In the genomic region with DNA sequence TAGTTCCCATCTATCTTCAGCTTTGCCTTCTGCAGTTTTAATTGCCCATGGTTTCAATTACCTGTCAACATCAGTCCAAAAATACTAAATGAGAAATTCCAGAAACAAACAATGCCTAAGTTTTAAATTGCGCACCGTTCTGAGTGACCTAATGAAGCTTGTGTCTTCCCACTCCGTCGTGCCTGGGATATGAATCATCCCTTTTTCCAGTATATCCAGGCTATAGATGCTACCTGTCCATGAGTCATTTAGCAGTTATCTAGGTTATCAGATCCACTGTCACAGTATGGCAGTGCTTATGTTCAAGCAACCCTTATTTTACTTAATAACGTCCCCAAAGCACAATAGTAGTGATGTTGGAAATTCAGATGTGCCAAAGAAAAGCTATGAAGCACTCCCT, we compare ENCODE assay signal across 18 cellular contexts.
"Had no signal": no experiment of that assay in that cellular context is flagged by ENCODE, and none has a peak within 500 bp of the region (broad histone marks: within the 10 kb centered on the region; RNA-seq: fewer than 3 reads in every experiment).

No MANE protein-coding gene starts in this region.

- H3K27ac ChIP-seq: ascending aorta, cardiac muscle cell, colonic mucosa, gastrocnemius medialis, pancreas, tibial artery, WERI-Rb-1 had no signal

- ATAC-seq: activated CD4-positive, alpha-beta T cell treated with anti-CD3 and anti-CD28 coated beads for 36 hours; activated T-cell treated with anti-CD3 and anti-CD28 coated beads, Interleukin-2, amount 50 U/mL, for 72 hours; gastrocnemius medialis; pancreas; stimulated activated effector memory CD8-positive, alpha-beta T cell treated with anti-CD3 and anti-CD28 coated beads, Interleukin-12 subunit alpha, Interleukin-12 subunit beta, amount 100 ng/mL, for 72 hours had no signal

- H3K36me3 Mint-ChIP-seq: activated naive CD8-positive, alpha-beta T cell treated with anti-CD3 and anti-CD28 coated beads, Interleukin-2, amount 10 ng/mL, durations not matched to agents 7 days and 5 days; mesothelial cell of epicardium; stimulated activated effector memory CD8-positive, alpha-beta T cell treated with anti-CD3 and anti-CD28 coated beads, Interleukin-12 subunit alpha, Interleukin-12 subunit beta, amount 100 ng/mL, for 72 hours had no signal

- H3K4me3 ChIP-seq: ascending aorta, cardiac muscle cell, colonic mucosa, gastrocnemius medialis, pancreas, tibial artery had no signal

- H3K9me3 Mint-ChIP-seq: activated CD4-positive, alpha-beta memory T cell treated with anti-CD3 and anti-CD28 coated beads, Interleukin-2, amount 10 ng/mL, durations not matched to agents 7 days and 5 days; activated naive CD8-positive, alpha-beta T cell treated with anti-CD3 and anti-CD28 coated beads, Interleukin-2, amount 10 ng/mL, durations not matched to agents 7 days and 5 days; mesothelial cell of epicardium; neural crest cell had no signal

- H3K27ac Mint-ChIP-seq: activated CD4-positive, alpha-beta memory T cell treated with anti-CD3 and anti-CD28 coated beads, Interleukin-2, amount 10 ng/mL, durations not matched to agents 7 days and 5 days; activated CD4-positive, alpha-beta T cell treated with anti-CD3 and anti-CD28 coated beads for 36 hours; activated naive CD8-positive, alpha-beta T cell treated with anti-CD3 and anti-CD28 coated beads, Interleukin-2, amount 10 ng/mL, durations not matched to agents 7 days and 5 days; activated T-cell treated with anti-CD3 and anti-CD28 coated beads, Interleukin-2, amount 50 U/mL, for 72 hours; mesothelial cell of epicardium; stimulated activated effector memory CD8-positive, alpha-beta T cell treated with anti-CD3 and anti-CD28 coated beads, Interleukin-12 subunit alpha, Interleukin-12 subunit beta, amount 100 ng/mL, for 72 hours had no signal

- H3K36me3 ChIP-seq: ascending aorta, cardiac muscle cell, colonic mucosa, gastrocnemius medialis, pancreas, tibial artery, WERI-Rb-1 had no signal

- H3K4me1 ChIP-seq: ascending aorta, colonic mucosa, gastrocnemius medialis, pancreas, tibial artery had no signal

- H3K27me3 ChIP-seq: ascending aorta, cardiac muscle cell, colonic mucosa, gastrocnemius medialis, pancreas had no signal

- H3K4me1 Mint-ChIP-seq: activated CD4-positive, alpha-beta memory T cell treated with anti-CD3 and anti-CD28 coated beads, Interleukin-2, amount 10 ng/mL, durations not matched to agents 7 days and 5 days; activated CD4-positive, alpha-beta T cell treated with anti-CD3 and anti-CD28 coated beads for 36 hours; activated naive CD8-positive, alpha-beta T cell treated with anti-CD3 and anti-CD28 coated beads, Interleukin-2, amount 10 ng/mL, durations not matched to agents 7 days and 5 days; neural crest cell; stimulated activated effector memory CD8-positive, alpha-beta T cell treated with anti-CD3 and anti-CD28 coated beads, Interleukin-12 subunit alpha, Interleukin-12 subunit beta, amount 100 ng/mL, for 72 hours had no signal

- H3K4me3 Mint-ChIP-seq: activated CD4-positive, alpha-beta memory T cell treated with anti-CD3 and anti-CD28 coated beads, Interleukin-2, amount 10 ng/mL, durations not matched to agents 7 days and 5 days; activated CD4-positive, alpha-beta T cell treated with anti-CD3 and anti-CD28 coated beads for 36 hours; activated naive CD8-positive, alpha-beta T cell treated with anti-CD3 and anti-CD28 coated beads, Interleukin-2, amount 10 ng/mL, durations not matched to agents 7 days and 5 days; activated T-cell treated with anti-CD3 and anti-CD28 coated beads, Interleukin-2, amount 50 U/mL, for 72 hours; mesothelial cell of epicardium; neural crest cell; stimulated activated effector memory CD8-positive, alpha-beta T cell treated with anti-CD3 and anti-CD28 coated beads, Interleukin-12 subunit alpha, Interleukin-12 subunit beta, amount 100 ng/mL, for 72 hours had no signal

- H3K9me3 ChIP-seq: ascending aorta, colonic mucosa, gastrocnemius medialis, pancreas, tibial artery had no signal

- DNase-seq: activated CD4-positive, alpha-beta memory T cell treated with anti-CD3 and anti-CD28 coated beads, Interleukin-2, amount 10 ng/mL, durations not matched to agents 7 days and 5 days; activated CD4-positive, alpha-beta T cell treated with anti-CD3 and anti-CD28 coated beads for 36 hours; activated gamma-delta T cell treated with Interleukin-2 at 50 U/mL for 16 hours; activated naive CD8-positive, alpha-beta T cell treated with anti-CD3 and anti-CD28 coated beads, Interleukin-2, amount 10 ng/mL, durations not matched to agents 7 days and 5 days; activated T-cell treated with anti-CD3 and anti-CD28 coated beads, Interleukin-2, amount 50 U/mL, for 72 hours; colonic mucosa; gastrocnemius medialis; kidney glomerular epithelial cell; pancreas; small intestine; T-helper 1 cell; tibial artery; WERI-Rb-1 had no signal

- FAIRE-seq: pancreas, small intestine had no signal

- H3K27me3 Mint-ChIP-seq: activated CD4-positive, alpha-beta memory T cell treated with anti-CD3 and anti-CD28 coated beads, Interleukin-2, amount 10 ng/mL, durations not matched to agents 7 days and 5 days had no signal
